9 cellular contexts compared by ENCODE assay signal in the genomic region with DNA sequence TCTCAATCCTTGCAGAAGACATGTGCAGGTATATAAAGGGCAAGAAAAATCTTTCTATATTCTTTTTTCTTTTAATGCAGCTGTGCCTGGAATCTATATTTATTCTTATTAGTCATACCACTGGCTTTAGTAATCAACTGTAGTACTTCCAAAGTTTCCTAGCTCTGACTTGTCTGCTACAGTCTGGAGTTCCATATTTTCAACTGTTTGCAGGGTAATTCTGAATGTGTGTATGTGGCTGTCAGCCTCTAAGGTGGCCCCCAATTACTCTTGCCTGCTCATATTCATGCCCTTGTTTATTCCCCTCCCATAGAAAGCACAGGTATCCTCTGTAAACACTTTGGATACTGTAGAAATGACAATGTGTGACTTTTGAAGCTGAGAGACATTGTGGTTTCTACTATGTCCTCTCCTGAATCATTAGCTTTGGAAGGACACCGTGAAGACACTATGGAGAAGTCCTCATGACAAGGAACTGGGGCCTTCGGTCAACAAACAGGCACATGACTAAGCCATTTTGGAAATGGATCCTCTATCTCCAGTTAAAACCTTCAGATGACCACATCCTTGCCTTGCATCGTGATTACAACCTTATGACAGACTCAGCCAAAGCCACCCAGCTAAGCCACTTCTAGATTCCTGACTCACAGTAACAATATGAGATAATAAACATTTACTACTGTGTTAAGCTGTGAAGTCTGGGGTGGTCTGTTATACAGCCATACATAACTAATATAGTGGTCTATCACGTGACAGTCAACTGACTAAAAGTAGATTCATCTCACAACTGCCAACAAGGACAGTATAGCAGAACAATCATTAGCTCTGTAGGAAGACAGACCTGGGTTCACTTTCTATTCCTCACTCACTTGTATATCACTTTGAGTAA. TPM values are rescaled to one million over a fixed set of nuclear protein-coding genes. Genes with fewer than 3 reads are reported as not detected.
DNase-seq lines count a peak whose midpoint lies in the region; ATAC-seq and TF ChIP-seq lines count a peak whose summit lies in the region.
"Had no signal": no experiment of that assay in that cellular context is flagged by ENCODE, and none has a peak within 500 bp of the region (broad histone marks: within the 10 kb centered on the region; RNA-seq: fewer than 3 reads in every experiment).

No MANE protein-coding gene starts in this region.

- dilution Hi-C loops in IMR-90 (cut with HindIII; ENCODE audit: low sequenced_read_pairs, unreplicated experiment) = no loop called here

- H2BK5ac ChIP-seq in IMR-90 (ENCODE audit: low read depth, low read length, poor library complexity, severe bottlenecking) (peak overlapping the region; percentile 99), H9 (ENCODE audit: insufficient read length, low read length) (no peak overlapping the region)

- no peak; the same call in 1 of the 2 replicates for TF ChIP-seq RAD21 in IMR-90 (IDR thresholded peaks at IDR 0.05; ENCODE audit: low read length)

- peak overlapping the region; percentile 57; the same call in 1 of the 2 replicates for H3K27ac ChIP-seq in IMR-90 (ENCODE audit: insufficient read depth, low read length)
- no peak overlapping the region for H3K27ac ChIP-seq in H9 (ENCODE audit: insufficient read length, low read depth, low read length)
- H3K27ac ChIP-seq in ascending aorta = no peak overlapping the region

- no peaks in the 10 kb centered on the region for H3K27me3 Mint-ChIP-seq in H9 (ENCODE audit: low read depth)

- peak overlapping the region; percentile 79 for H3K23ac ChIP-seq in IMR-90 (ENCODE audit: low read depth, low read length)
- no peak overlapping the region for H3K23ac ChIP-seq in H9 (ENCODE audit: insufficient read length, low read depth, low read length)

- no peak overlapping the region for H3K4me3 Mint-ChIP-seq in H9
- H3K4me3 Mint-ChIP-seq: T-helper 1 cell treated with Interleukin-12 subunit alpha and Interleukin-12 subunit beta and Interleukin-4 antibody, amounts not matched to agents 30 μg/mL and 1 μg/mL, for 36 hours had no signal

- no peaks in the 10 kb centered on the region for H3K27me3 ChIP-seq in IMR-90 (ENCODE audit: control insufficient read depth, insufficient read depth, low read length)
- no peaks in the 10 kb centered on the region for H3K27me3 ChIP-seq in H9 (ENCODE audit: insufficient read depth, low read length)
- no peaks in the 10 kb centered on the region for H3K27me3 ChIP-seq in ascending aorta

- peaks cover 10% of the 10 kb centered on the region for H4K20me1 ChIP-seq in IMR-90 (ENCODE audit: insufficient read depth, low read length)
- H4K20me1 ChIP-seq in H9 (ENCODE audit: control insufficient read depth, insufficient read depth, insufficient read length) = no peaks in the 10 kb centered on the region

- intact Hi-C loops in IMR-90 (cut with micrococcal nuclease) = loop anchor here (5.0 kb wide), 1 partner anchor 108 kb away; the partner anchor contains the start of gene PTBP3
- intact Hi-C loops in ascending aorta (cut with DNase I) = no loop called here

- H4K91ac ChIP-seq in IMR-90 (ENCODE audit: insufficient read depth, low read depth, low read length) (peak overlapping the region; percentile 49; the same call in 1 of the 2 replicates), H9 (ENCODE audit: insufficient read length, low read depth, low read length) (no peak overlapping the region)

- peaks cover 11% of the 10 kb centered on the region for H3K36me3 ChIP-seq in IMR-90 (ENCODE audit: control insufficient read depth, insufficient read depth, low read length)
- H3K36me3 ChIP-seq in ascending aorta = peaks cover 28 to 48% of the 10 kb centered on the region in 2 donors

- no peaks in the 10 kb centered on the region for H3K23me2 ChIP-seq in H9 (ENCODE audit: insufficient read length, low read depth, low read length, poor library complexity, severe bottlenecking)

- DNase-seq in EL (peak; percentile 76), IMR-90 (peak; percentile 93), fibroblast of mammary gland (ENCODE audit: low read depth) (peak; percentile 82), iPS-NIHi11 (ENCODE audit: low spot score) (no peak), H9 (no peak), ascending aorta (ENCODE audit: low spot score in 2 of 2) (no peak)
- DNase-seq in activated CD4-positive, alpha-beta T cell treated with anti-CD3 and anti-CD28 coated beads for 4 hours = no peak

- no peaks in the 10 kb centered on the region for H3K9me3 Mint-ChIP-seq in H9
- H3K9me3 Mint-ChIP-seq: T-helper 1 cell treated with Interleukin-12 subunit alpha and Interleukin-12 subunit beta and Interleukin-4 antibody, amounts not matched to agents 30 μg/mL and 1 μg/mL, for 36 hours had no signal

- H3K9me1 ChIP-seq in IMR-90 (ENCODE audit: insufficient read depth, low read length) = peaks cover 4% of the 10 kb centered on the region; the same call in 1 of the 2 replicates

- H3K4me2 ChIP-seq in IMR-90 (ENCODE audit: low read depth, low read length) (peak overlapping the region; percentile 84; the same call in 1 of the 2 replicates), H9 (ENCODE audit: insufficient read depth, insufficient read length, low read length) (no peak overlapping the region)

- H3K27ac Mint-ChIP-seq in H9 = no peak overlapping the region; a peak in 1 of 7 replicates
- H3K27ac Mint-ChIP-seq: T-helper 1 cell treated with Interleukin-12 subunit alpha and Interleukin-12 subunit beta and Interleukin-4 antibody, amounts not matched to agents 30 μg/mL and 1 μg/mL, for 36 hours had no signal

- H3T11ph ChIP-seq in H9 (ENCODE audit: low read length) = no peak overlapping the region

- H4K8ac ChIP-seq in IMR-90 (ENCODE audit: low read depth in 2 of 2, low read length in 2 of 2) = peak overlapping the region in 1 of 2 experiments; percentile 74; a peak in 2 of 4 replicates
- no peak overlapping the region for H4K8ac ChIP-seq in H9 (replicated peaks; ENCODE audit: insufficient read length, low read depth, low read length)

- H3K4me1 ChIP-seq in IMR-90 (ENCODE audit: control insufficient read depth, insufficient read depth, low read length) = peaks cover 8% of the 10 kb centered on the region
- no peaks in the 10 kb centered on the region for H3K4me1 ChIP-seq in H9 (ENCODE audit: insufficient read depth, low read length)
- H3K4me1 ChIP-seq in ascending aorta = no peaks in the 10 kb centered on the region

- H3K4ac ChIP-seq in IMR-90 (ENCODE audit: low read depth, low read length) (peak overlapping the region; percentile 52; the same call in 1 of the 2 replicates), H9 (ENCODE audit: low read depth, low read length) (no peak overlapping the region)

- peaks cover 3 to 26% of the 10 kb centered on the region in 2 experiments; a peak in 2 of 4 replicates for H3K79me1 ChIP-seq in IMR-90 (ENCODE audit: low read depth in 1 of 2, low read length in 2 of 2)
- H3K79me1 ChIP-seq in H9 (ENCODE audit: insufficient read depth, low read depth, low read length, poor library complexity, severe bottlenecking) = no peaks in the 10 kb centered on the region

- H2BK12ac ChIP-seq in H9 (ENCODE audit: insufficient read length, low read depth, low read length) = no peak overlapping the region

- TF ChIP-seq CTCF in IMR-90 (conservative IDR thresholded peaks at IDR 0.05; ENCODE audit: low read depth, low read length) (no peak), fibroblast of mammary gland (conservative IDR thresholded peaks at IDR 0.05; ENCODE audit: control insufficient read depth, insufficient read depth, low read depth, low read length) (no peak), H9 (conservative IDR thresholded peaks at IDR 0.05) (no peak), ascending aorta (IDR thresholded peaks at IDR 0.05) (no peak)

- H2AK5ac ChIP-seq in IMR-90 (ENCODE audit: low read depth, low read length) (peak overlapping the region; percentile 41; the same call in 1 of the 2 replicates), H9 (ENCODE audit: insufficient read length, low read length) (no peak overlapping the region)

- peak overlapping the region; percentile 78 for H2BK20ac ChIP-seq in IMR-90 (ENCODE audit: low read depth, low read length)
- H2BK20ac ChIP-seq in H9 (ENCODE audit: low read depth, low read length, poor library complexity, severe bottlenecking) = no peak overlapping the region

- H3K79me2 ChIP-seq in H9 (ENCODE audit: insufficient read depth, low read length) = no peaks in the 10 kb centered on the region

- H3K14ac ChIP-seq in IMR-90 (replicated peaks; ENCODE audit: low read depth, low read length) (peak overlapping the region; percentile 76), H9 (ENCODE audit: insufficient read depth, low read length) (no peak overlapping the region)

- WGBS in IMR-90 (ENCODE audit: extremely low coverage in 2 of 2, insufficient read length in 1 of 2), 2 experiments = no CpG with 5 or more reads among the region's 4 CpGs
- WGBS in H9 (ENCODE audit: extremely low coverage, insufficient read length, low lambda C conversion rate) = no CpG with 5 or more reads among the region's 4 CpGs

- peak overlapping the region; percentile 39 for H2AFZ ChIP-seq in IMR-90 (replicated peaks; ENCODE audit: low read length, poor library complexity)
- H2AFZ ChIP-seq in H9 (ENCODE audit: low read length) = no peak overlapping the region

- peak overlapping the region; percentile 82 for H2AK9ac ChIP-seq in IMR-90 (replicated peaks; ENCODE audit: low read depth, low read length, poor library complexity)

- H2BK15ac ChIP-seq in IMR-90 (ENCODE audit: low read depth, low read length) (no peak overlapping the region; the same call in 2 of the 3 replicates), H9 (ENCODE audit: low read depth, low read length) (no peak overlapping the region)

- POLR2A ChIA-PET in IMR-90 (lab: Charles Lee; ENCODE audit: unreplicated experiment) = no interaction called here

- CTCF ChIA-PET in IMR-90 (lab: Yijun Ruan, JAX) = interaction anchor here (0.6 to 1.1 kb wide), 2 partner anchors 10 to 508 kb away, joined by 3 read pairs; no protein-coding TSS in a partner anchor

- H3K4me1 Mint-ChIP-seq in H9 = no peaks in the 10 kb centered on the region

- BruUV-seq in IMR-90 (replicated peaks; lab: Mats Ljungman, UMichigan) = no TSS peak

- H3K18ac ChIP-seq in IMR-90 (ENCODE audit: low read depth, low read length) (peak overlapping the region; percentile 90; the same call in 1 of the 2 replicates), H9 (ENCODE audit: insufficient read length, low read depth, low read length) (no peak overlapping the region)

- H3K4me3 ChIP-seq in IMR-90 (ENCODE audit: insufficient read depth, low read depth, low read length) (no peak overlapping the region; the same call in 1 of the 2 replicates), fibroblast of mammary gland (ENCODE audit: control insufficient read depth, low read depth, low read length) (no peak overlapping the region), ascending aorta (no peak overlapping the region)

- peak overlapping the region; percentile 80; the same call in 1 of the 2 replicates for H3K56ac ChIP-seq in IMR-90 (ENCODE audit: extremely low read depth, insufficient read depth, low read length)
- H3K56ac ChIP-seq in H9 (ENCODE audit: insufficient read length, low read depth, low read length) = no peak overlapping the region

- peak overlapping the region; percentile 60; the same call in 1 of the 2 replicates for H4K5ac ChIP-seq in IMR-90 (ENCODE audit: low read depth, low read length)
- no peak overlapping the region for H4K5ac ChIP-seq in H9 (ENCODE audit: insufficient read length, low read depth, low read length)

- no peak overlapping the region for H3K9ac ChIP-seq in IMR-90 (ENCODE audit: low read depth, low read length)
- no peak overlapping the region for H3K9ac ChIP-seq in H9 (ENCODE audit: extremely low read depth, insufficient read length, low read length)

- peaks cover 13 to 44% (median 39%) of the 10 kb centered on the region in 3 experiments; a peak in 6 of 7 replicates for H3K36me3 Mint-ChIP-seq in H9 (ENCODE audit: insufficient read depth in 1 of 3, low read depth in 3 of 3)

- in situ Hi-C loops in IMR-90 (cut with MboI; ENCODE audit: low sequenced_read_pairs) = no loop called here

- peak; percentile 84 for ATAC-seq in GM21447 (IDR thresholded peaks at IDR 0.05; ENCODE audit: unreplicated experiment)
- peak; percentile 92 for ATAC-seq in IMR-90 (ENCODE audit: low read depth)

- peak overlapping the region; percentile 61 for H2BK120ac ChIP-seq in IMR-90 (ENCODE audit: low read depth, low read length)
- H2BK120ac ChIP-seq in H9 (ENCODE audit: low read depth, low read length, poor library complexity, severe bottlenecking) = no peak overlapping the region

- H3K9me3 ChIP-seq in IMR-90 (ENCODE audit: control insufficient read depth, insufficient read depth, low read length) (no peaks in the 10 kb centered on the region), H9 (ENCODE audit: control insufficient read depth, low read depth, low read length) (no peaks in the 10 kb centered on the region), ascending aorta (no peaks in the 10 kb centered on the region)

- 0 out of 2 replicates have a peak, but pooled peaks have one; percentile 31 for TF ChIP-seq POLR2A in IMR-90 (IDR thresholded peaks at IDR 0.05; ENCODE audit: low read depth, low read length)

RNA-seq across cellular contexts. Expression of gene SUSD1, which starts 49.5 kb away (rescaled TPM):
- total RNA-seq in IMR-90 (2012; rRNA removed) (4.2 and 4.7 TPM in 2 replicates), H9 (2021) (7.7 and 8.1 TPM in 2 replicates), ascending aorta (13.0 TPM)
- 4.0 and 4.2 TPM in 2 replicates for polyA plus RNA-seq in IMR-90 (2012; rRNA removed)
- polyA plus RNA-seq in IMR-90 (2012; cell fraction: cytosol; rRNA removed) = 3.4 and 3.8 TPM in 2 replicates
- 2.1 and 3.4 TPM in 2 replicates for polyA plus RNA-seq in IMR-90 (2012; cell fraction: nucleus; rRNA removed; ENCODE audit: low replicate concordance)

Comparison
In these comparisons a context has a peak if more than half of its experiments do, and no peak if none do; other contexts are left out.
1. DNase-seq: peak in EL (single experiment), IMR-90 (single experiment) and fibroblast of mammary gland (single experiment); none in iPS-NIHi11 (single experiment), H9 (single experiment), activated CD4-positive, alpha-beta T cell treated with anti-CD3 and anti-CD28 coated beads for 4 hours (0 of 2) and ascending aorta (0 of 2).